ENCODE assay signal across 18 cellular contexts in the genomic region with DNA sequence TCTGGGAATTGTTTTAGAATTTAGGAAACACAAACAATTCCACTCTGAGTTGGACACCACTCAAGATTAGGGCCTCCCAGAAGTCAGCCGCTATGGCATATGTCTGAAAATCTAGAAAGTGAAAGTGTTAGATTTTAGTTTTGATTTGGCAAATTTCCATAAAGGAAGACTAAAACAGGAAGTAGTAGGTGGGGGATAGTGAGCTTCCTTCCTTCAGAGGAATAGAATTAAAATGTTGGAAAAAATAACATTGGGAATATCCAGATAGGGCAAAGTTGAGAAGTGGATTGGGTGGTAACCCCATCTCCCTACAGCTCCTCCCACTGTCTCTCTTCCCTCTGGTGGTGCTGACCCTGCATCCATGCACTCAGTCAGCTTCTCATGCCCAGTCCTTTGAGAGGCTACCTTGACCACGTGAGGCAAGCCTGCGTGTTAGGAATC.
DNase-seq lines count a peak whose midpoint lies in the region; ATAC-seq and TF ChIP-seq lines count a peak whose summit lies in the region.
"Had no signal": no experiment of that assay in that cellular context is flagged by ENCODE, and none has a peak within 500 bp of the region (broad histone marks: within the 10 kb centered on the region; RNA-seq: fewer than 3 reads in every experiment).

No MANE protein-coding gene starts in this region.

- H3K4me3 ChIP-seq in WI38 (ENCODE audit: low read depth, low read length), result 0 out of 2 replicates have a peak overlapping the region, but pooled peaks have one; percentile 7
- no peak overlapping the region for H3K4me3 ChIP-seq in left ventricle myocardium inferior
- H3K4me3 ChIP-seq in upper lobe of right lung, result no peak overlapping the region
- H3K4me3 ChIP-seq in colonic mucosa, result no peak overlapping the region

- peaks cover 6% of the 10 kb centered on the region for H3K36me3 ChIP-seq in left ventricle myocardium inferior
- H3K36me3 ChIP-seq in upper lobe of right lung, result no peaks in the 10 kb centered on the region
- no peaks in the 10 kb centered on the region for H3K36me3 ChIP-seq in colonic mucosa

- H3K9ac ChIP-seq in colonic mucosa (ENCODE audit: low read depth in 2 of 2, low read length in 2 of 2), result no peak overlapping the region

- H3K27me3 ChIP-seq in left ventricle myocardium inferior (ENCODE audit: low read depth), result no peaks in the 10 kb centered on the region
- no peaks in the 10 kb centered on the region for H3K27me3 ChIP-seq in upper lobe of right lung
- H3K27me3 ChIP-seq in colonic mucosa, result no peaks in the 10 kb centered on the region

- peak overlapping the region; percentile 74 for H3K27ac ChIP-seq in left ventricle myocardium inferior (replicated peaks)
- H3K27ac ChIP-seq in upper lobe of right lung, result no peak overlapping the region
- no peak overlapping the region for H3K27ac ChIP-seq in colonic mucosa

- ATAC-seq in Right ventricle myocardium superior (ENCODE audit: poor library complexity) (peak; percentile 22), Right ventricle myocardium inferior (no peak), upper lobe of right lung (peak; percentile 31), HG03097 (IDR thresholded peaks at IDR 0.05; ENCODE audit: low FRiP score, unreplicated experiment) (no peak)

- H3K4me1 ChIP-seq in left ventricle myocardium inferior (peaks cover 23% of the 10 kb centered on the region), upper lobe of right lung (no peaks in the 10 kb centered on the region), colonic mucosa (no peaks in the 10 kb centered on the region)

- peaks cover 7% of the 10 kb centered on the region for H3K9me3 ChIP-seq in left ventricle myocardium inferior (replicated peaks)
- no peaks in the 10 kb centered on the region for H3K9me3 ChIP-seq in upper lobe of right lung
- H3K9me3 ChIP-seq in colonic mucosa, result no peaks in the 10 kb centered on the region

- DNase-seq in Right ventricle myocardium superior (no peak), Right ventricle myocardium inferior (ENCODE audit: missing footprints) (no peak), left ventricle myocardium inferior (no peak), upper lobe of right lung (no peak), epidermal melanocyte (ENCODE audit: insufficient read length, low spot score) (no peak), colonic mucosa (no peak)
- DNase-seq: activated CD4-positive, alpha-beta T cell treated with anti-CD3 and anti-CD28 coated beads, Interleukin-2, amount 50 U/mL, for 1 hour; activated naive CD4-positive, alpha-beta T cell treated with anti-CD3 and anti-CD28 coated beads for 36 hours; activated T-cell treated with anti-CD3 and anti-CD28 coated beads for 4 hours; CD4-positive, alpha-beta T cell; cortex of kidney; DMS79 treated with DMSO at 0.1 percent for 48 hours; glutamatergic neuron; mesendoderm; NCI-H1694; NCI-H774 had no signal

- intact Hi-C loops in Right ventricle myocardium superior (cut with DNase I), result no loop called here
- intact Hi-C loops in Right ventricle myocardium inferior (cut with DNase I), result no loop called here
- intact Hi-C loops in left ventricle myocardium inferior (cut with micrococcal nuclease), result no loop called here
- intact Hi-C loops in upper lobe of right lung (cut with DNase I), result no loop called here
- intact Hi-C loops in colonic mucosa (cut with DNase I), result no loop called here

- TF ChIP-seq CTCF in WI38 (IDR thresholded peaks at IDR 0.05; ENCODE audit: low read depth, low read length), result no peak
- no peak for TF ChIP-seq CTCF in left ventricle myocardium inferior (IDR thresholded peaks at IDR 0.05; ENCODE audit: borderline replicate concordance)
- no peak for TF ChIP-seq CTCF in upper lobe of right lung (IDR thresholded peaks at IDR 0.05)
- no peak for TF ChIP-seq CTCF in colonic mucosa (IDR thresholded peaks at IDR 0.05)

Comparison
In these comparisons a context has a peak if more than half of its experiments do, and no peak if none do; other contexts are left out.
1. ATAC-seq: peak in Right ventricle myocardium superior (single experiment) and upper lobe of right lung (single experiment); none in Right ventricle myocardium inferior (single experiment) and HG03097 (single experiment).